In genomic region chr14:88289214-88289613, GRCh38 we compare ENCODE assay signal across 30 cellular contexts. TPM values are rescaled to one million over a fixed set of nuclear protein-coding genes. Genes with fewer than 3 reads are reported as not detected.
A peak's percentile ranks its signal among the peaks of the same experiment; 100 is the strongest.
DNase-seq lines count a peak whose midpoint lies in the region; ATAC-seq, FAIRE-seq and TF ChIP-seq lines count a peak whose summit lies in the region.
"Had no signal": no experiment of that assay in that cellular context is flagged by ENCODE, and none has a peak within 500 bp of the region (broad histone marks: within the 10 kb centered on the region; RNA-seq: fewer than 3 reads in every experiment).

No MANE protein-coding gene starts in this region.

- H3K9ac ChIP-seq in liver (ENCODE audit: low read depth in 1 of 2, low read length in 2 of 2) (no peak overlapping the region), HepG2 (ENCODE audit: insufficient read depth, low read depth, low read length) (no peak overlapping the region)

- BruUV-seq in HepG2 (replicated peaks; lab: Mats Ljungman, UMichigan), result no TSS peak

- intact Hi-C loops in HepG2 (cut with micrococcal nuclease; ENCODE audit: unreplicated experiment), result no loop called here

- DNase-seq in HepG2 (ENCODE audit: low spot score), result no peak
- peak; percentile 4 for DNase-seq in OCI-M1 (lab: John Stamatoyannopoulos, UW)
- DNase-seq in hippocampal formation (lab: John Stamatoyannopoulos, UW), result no peak
- no peak for DNase-seq in NCI-H82 (lab: John Stamatoyannopoulos, UW)
- no peak for DNase-seq in mucosa of gallbladder (ENCODE audit: low spot score)
- DNase-seq in NCI-H524 treated with DMSO at 0.1 percent for 48 hours (lab: John Stamatoyannopoulos, UW), result no peak
- DNase-seq: activated CD4-positive, alpha-beta T cell treated with anti-CD3 and anti-CD28 coated beads, Interleukin-2, amount 50 U/mL, for 1 hour; activated naive CD8-positive, alpha-beta T cell treated with anti-CD3 and anti-CD28 coated beads for 36 hours; C1 segment of cervical spinal cord; Calu3; effector memory CD4-positive, alpha-beta T cell; head of caudate nucleus; natural killer cell; NCI-H1694; NCI-H226; NK-92 treated with Interleukin-12 subunit alpha and Interleukin-12 subunit beta, amount 100 ng/mL, for 24 hours; ovary; Peyer's patch; stimulated activated CD4-positive, alpha-beta T cell treated with anti-CD3 and anti-CD28 coated beads, Interleukin-15, amount 100 ng/mL, for 24 hours; T-helper 2 cell; upper lobe of right lung had no signal

- H3K36me3 ChIP-seq in liver (ENCODE audit: control insufficient read depth in 4 of 4, insufficient read depth in 3 of 4, low read depth in 1 of 4, low read length in 3 of 4), result no peaks in the 10 kb centered on the region
- H3K36me3 ChIP-seq in HepG2 (replicated peaks in 1 of 2; ENCODE audit: control insufficient read depth in 1 of 2, insufficient read depth in 2 of 2, low read length in 2 of 2), result no peaks in the 10 kb centered on the region
- H3K36me3 ChIP-seq: ovary, Peyer's patch, upper lobe of right lung had no signal

- in situ Hi-C loops in HepG2 (cut with HindIII; ENCODE audit: extremely low pct_ligation_motif_present, low pct_unique_long_range_greater_than_20kb), result no loop called here

- H3K4me3 ChIP-seq in liver (ENCODE audit: low read depth in 1 of 3, low read length in 3 of 3) (no peak overlapping the region), HepG2 (replicated peaks in 1 of 3; ENCODE audit: insufficient read depth in 1 of 3, low read depth in 2 of 3, low read length in 3 of 3) (no peak overlapping the region)
- H3K4me3 ChIP-seq: K562, ovary, Peyer's patch, upper lobe of right lung had no signal

- H3K27ac ChIP-seq in liver (ENCODE audit: low read depth in 1 of 2, low read length in 2 of 2) (no peak overlapping the region), HepG2 (ENCODE audit: extremely low read length, insufficient read depth, low read length) (no peak overlapping the region)
- H3K27ac ChIP-seq: ovary, Peyer's patch, upper lobe of right lung, VCaP had no signal

- CTCF ChIA-PET in HepG2 (lab: Yijun Ruan, JAX; ENCODE audit: low intra/inter-chr PET ratio, low total read pairs), result no interaction called here

- TF ChIP-seq RAD21 in liver (IDR thresholded peaks at IDR 0.05) (no peak), HepG2 (CRISPR knock-in tag; IDR thresholded peaks at IDR 0.05) (no peak)

- H3K9me3 ChIP-seq in liver (ENCODE audit: control insufficient read depth in 4 of 4, low read length in 3 of 4) (peaks cover 0 to 2% (median 0%) of the 10 kb centered on the region in 4 donors), HepG2 (ENCODE audit: low read length) (no peaks in the 10 kb centered on the region)
- H3K9me3 ChIP-seq: ovary, Peyer's patch, upper lobe of right lung had no signal

- H3K27me3 ChIP-seq in liver (ENCODE audit: control insufficient read depth in 4 of 4, insufficient read depth in 4 of 4, low read length in 3 of 4) (no peaks in the 10 kb centered on the region), HepG2 (ENCODE audit: control insufficient read depth in 1 of 2, insufficient read depth in 2 of 2, low read length in 2 of 2) (no peaks in the 10 kb centered on the region)
- H3K27me3 ChIP-seq: ovary, Peyer's patch, upper lobe of right lung had no signal

- no peak overlapping the region for H3K4me2 ChIP-seq in HepG2 (ENCODE audit: low read depth, low read length)

- H2AFZ ChIP-seq in HepG2 (ENCODE audit: low read length), result no peak overlapping the region

- no peaks in the 10 kb centered on the region for H3K79me2 ChIP-seq in HepG2 (ENCODE audit: insufficient read depth, low read length)

- TF ChIP-seq EP300 in HepG2 (IDR thresholded peaks at IDR 0.05; ENCODE audit: low read depth in 2 of 2, low read length in 2 of 2) (no peak), HepG2 (CRISPR knock-in tag; IDR thresholded peaks at IDR 0.05; ENCODE audit: borderline replicate concordance) (no peak)

- TF ChIP-seq CTCF in liver (IDR thresholded peaks at IDR 0.05; ENCODE audit: low read depth, low read length, missing input control) (no peak), HepG2 (CRISPR knock-in tag; IDR thresholded peaks at IDR 0.05) (no peak)

- no peak for TF ChIP-seq POLR2A in HepG2 (IDR thresholded peaks at IDR 0.05; ENCODE audit: insufficient read depth in 1 of 2, low read depth in 2 of 2, low read length in 2 of 2)

- ATAC-seq in HepG2 (no peak), esophagus mucosa (peak; percentile 94)
- ATAC-seq: K562, natural killer cell, sciatic nerve, upper lobe of right lung had no signal

- FAIRE-seq in HepG2 (lab: Jason Lieb, UNC), result no peak
- FAIRE-seq: K562 had no signal

- no peaks in the 10 kb centered on the region for H4K20me1 ChIP-seq in HepG2 (ENCODE audit: insufficient read depth, low read length)

- no peaks in the 10 kb centered on the region for H3K4me1 ChIP-seq in liver (ENCODE audit: control insufficient read depth in 4 of 4, insufficient read depth in 4 of 4, low read length in 3 of 4)
- H3K4me1 ChIP-seq in HepG2 (ENCODE audit: insufficient read depth, low read length), result no peaks in the 10 kb centered on the region
- H3K4me1 ChIP-seq: Peyer's patch, upper lobe of right lung had no signal

- POLR2A ChIA-PET in HepG2 (lab: Yijun Ruan, JAX), result no interaction called here

TF ChIP-seq in liver, 16 proteins besides CTCF, POLR2A, EP300 and RAD21 (continues in another document):
- TF ChIP-seq HNF4A (conservative IDR thresholded peaks at IDR 0.05), result peak; percentile 46 to 56
- no peak for TF ChIP-seq TAF1 (conservative IDR thresholded peaks at IDR 0.05)
- TF ChIP-seq NR2F2 (IDR thresholded peaks at IDR 0.05), result no peak
- no peak for TF ChIP-seq HNF4G (IDR thresholded peaks at IDR 0.05)
- TF ChIP-seq MAX (IDR thresholded peaks at IDR 0.05), result no peak
- TF ChIP-seq ATF3 (IDR thresholded peaks at IDR 0.05), result peak; percentile 84
- TF ChIP-seq RXRA (IDR thresholded peaks at IDR 0.05), result peak in 1 of 2 donors; percentile 24
- TF ChIP-seq FOXA2 (IDR thresholded peaks at IDR 0.05), result no peak
- peak; percentile 50 for TF ChIP-seq YY1 (IDR thresholded peaks at IDR 0.05)
- no peak for TF ChIP-seq GABPA (IDR thresholded peaks at IDR 0.05 in 1 of 2, conservative IDR thresholded peaks at IDR 0.05 in 1 of 2)
- TF ChIP-seq EGR1 (IDR thresholded peaks at IDR 0.05; ENCODE audit: low read depth in 2 of 2), result no peak
- no peak for TF ChIP-seq SP1 (IDR thresholded peaks at IDR 0.05)
- no peak for TF ChIP-seq FOXA1 (IDR thresholded peaks at IDR 0.05)

TF ChIP-seq in HepG2, 621 proteins besides CTCF, POLR2A, EP300 and RAD21:
- TF ChIP-seq ZBTB21 (CRISPR knock-in tag; IDR thresholded peaks at IDR 0.05), result no peak

RNA-seq across cellular contexts. Expression of gene KCNK10, which starts 33.9 kb away (rescaled TPM):
- total RNA-seq in liver (under 1 TPM in 1 of 2 donors, not detected in 1; 0.05 TPM), HepG2 (2016; rRNA removed; fragmentation: Illumina TruSeq; extraction: Trizol) (not detected in 2 replicates), esophagus mucosa (3.9 TPM), mucosa of gallbladder (0.60 TPM)
- polyA plus RNA-seq in liver (not detected), HepG2 (2011; rRNA removed) (not detected in 2 replicates)
- total RNA-seq in HepG2 (2016; cell fraction: cytosol; rRNA removed; fragmentation: Illumina TruSeq; extraction: Trizol; ENCODE audit: low read depth), result not detected in 2 replicates
- not detected in 2 replicates for total RNA-seq in HepG2 (2016; cell fraction: insoluble cytoplasmic fraction; rRNA removed; fragmentation: Illumina TruSeq; extraction: Trizol)
- not detected in 2 replicates for total RNA-seq in HepG2 (2016; cell fraction: membrane; rRNA removed; fragmentation: Illumina TruSeq; extraction: Trizol)
- total RNA-seq in HepG2 (2016; cell fraction: nucleus; rRNA removed; fragmentation: Illumina TruSeq; extraction: Trizol), result not detected in 2 replicates
- polyA plus RNA-seq in HepG2 (2011; cell fraction: cytosol; rRNA removed), result not detected in 2 replicates
- not detected in 2 replicates for polyA plus RNA-seq in HepG2 (2011; cell fraction: nucleus; rRNA removed)
- not detected in 2 replicates for polyA plus RNA-seq in HepG2 (2012)
- polyA plus RNA-seq in HepG2 (2016; cell fraction: cytosol; fragmentation: Illumina TruSeq; extraction: Trizol; ENCODE audit: low read depth), result not detected in 2 replicates
- polyA plus RNA-seq in HepG2 (2016; cell fraction: insoluble cytoplasmic fraction; fragmentation: Illumina TruSeq; extraction: Trizol; ENCODE audit: low read depth), result not detected in 2 replicates
- polyA plus RNA-seq in HepG2 (2016; cell fraction: membrane; fragmentation: Illumina TruSeq; extraction: Trizol; ENCODE audit: low read depth), result not detected in 2 replicates
- polyA plus RNA-seq in HepG2 (2016; cell fraction: nucleus; fragmentation: Illumina TruSeq; extraction: Trizol; ENCODE audit: insufficient read depth, low read depth), result not detected in 2 replicates
- polyA minus RNA-seq in HepG2 (2011; rRNA and poly(A)+ RNA removed; ENCODE audit: low replicate concordance), result not detected in 2 replicates
- not detected in 2 replicates for polyA minus RNA-seq in HepG2 (2011; cell fraction: cytosol; rRNA and poly(A)+ RNA removed)
- not detected in 2 replicates for polyA minus RNA-seq in HepG2 (2011; cell fraction: nucleus; rRNA and poly(A)+ RNA removed)
- total RNA-seq: A673; activated naive CD8-positive, alpha-beta T cell treated with anti-CD3 and anti-CD28 coated beads for 36 hours; Calu3; G401; K562; mesothelial cell of epicardium; natural killer cell; ovary; sciatic nerve; subcutaneous adipose tissue had no signal
- polyA plus RNA-seq: K562 had no signal
